ENCODE assay signal across 8 cellular contexts in the genomic region with DNA sequence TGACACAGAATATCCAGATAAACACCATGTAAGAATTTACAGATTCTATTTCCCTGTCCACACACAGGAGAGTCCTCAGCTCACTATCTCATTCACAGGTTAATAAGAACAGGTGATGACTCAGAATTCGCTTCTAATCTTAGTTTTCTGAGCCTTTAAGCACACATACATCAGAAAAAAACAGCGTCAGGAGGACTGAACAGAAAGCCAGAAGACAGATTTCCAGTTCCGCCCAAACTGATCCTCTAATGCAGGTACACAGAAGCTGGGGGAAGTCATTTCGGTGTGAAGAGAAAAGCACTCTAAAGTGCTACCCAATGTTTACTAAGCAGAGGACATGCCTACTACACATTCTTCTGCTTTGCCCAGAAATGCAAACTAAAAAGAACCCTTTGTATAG. TPM values are rescaled to one million over a fixed set of nuclear protein-coding genes. Genes with fewer than 3 reads are reported as not detected.
A peak's percentile ranks its signal among the peaks of the same experiment; 100 is the strongest.
DNase-seq lines count a peak whose midpoint lies in the region; ATAC-seq, FAIRE-seq and TF ChIP-seq lines count a peak whose summit lies in the region.

No MANE protein-coding gene starts in this region.

- H3K4me1 Mint-ChIP-seq in CD4-positive, CD25-positive, alpha-beta regulatory T cell, result peaks cover 30 to 57% (median 50%) of the 10 kb centered on the region in 4 donors

- H3K4me3 ChIP-seq in CD4-positive, CD25-positive, alpha-beta regulatory T cell (ENCODE audit: low read depth, low read length), result peak overlapping the region; percentile 98
- H3K4me3 ChIP-seq in HEK293 (ENCODE audit: low read depth, low read length), result peak overlapping the region; percentile 92
- peak overlapping the region; percentile 73 for H3K4me3 ChIP-seq in K562
- H3K4me3 ChIP-seq in lung, result peak overlapping the region; percentile 67

- peaks cover 60% of the 10 kb centered on the region for H3K79me2 ChIP-seq in K562 (ENCODE audit: control insufficient read depth, insufficient read depth, low read length)

- POLR2A ChIA-PET in HEK293 (lab: Yijun Ruan, JAX) (interaction anchor here (0.8 to 1.2 kb wide), 5 partner anchors 14 to 145 kb away, joined by 3 to 11 read pairs (median 4); partner anchors contain the start of genes ABHD17B and C9orf85), K562 (lab: Yijun Ruan, JAX) (interaction anchor here (0.9 to 1.1 kb wide), 3 partner anchors 19 to 120 kb away, joined by 4 to 5 read pairs (median 5); no protein-coding TSS in a partner anchor)

- H3K36me3 Mint-ChIP-seq in CD4-positive, CD25-positive, alpha-beta regulatory T cell, result no peaks in the 10 kb centered on the region

- ATAC-seq in CD4-positive, CD25-positive, alpha-beta regulatory T cell (ENCODE audit: low read depth in 2 of 2), result peak; percentile 2 to 3
- no peak for ATAC-seq in K562
- ATAC-seq in lung (ENCODE audit: insufficient read depth, low FRiP score), result no peak

- H3K9me1 ChIP-seq in K562 (ENCODE audit: control insufficient read depth, insufficient read depth, low read length), result no peaks in the 10 kb centered on the region

- peaks cover 62% of the 10 kb centered on the region for H3K4me1 ChIP-seq in CD4-positive, CD25-positive, alpha-beta regulatory T cell (ENCODE audit: control insufficient read depth, insufficient read depth, low read length, poor library complexity, severe bottlenecking)
- no peaks in the 10 kb centered on the region for H3K4me1 ChIP-seq in HEK293 (ENCODE audit: control insufficient read depth, insufficient read depth, low read length)
- peaks cover 14 to 18% of the 10 kb centered on the region in 2 experiments; a peak in 4 of 5 replicates for H3K4me1 ChIP-seq in K562 (replicated peaks in 1 of 2; ENCODE audit: control insufficient read depth in 2 of 2, insufficient read depth in 2 of 2, low read length in 2 of 2)
- peaks cover 3 to 7% of the 10 kb centered on the region in 2 donors for H3K4me1 ChIP-seq in lung (ENCODE audit: control insufficient read depth in 2 of 2, insufficient read depth in 2 of 2, low read length in 2 of 2)

- peaks cover 13% of the 10 kb centered on the region for H3K27me3 Mint-ChIP-seq in CD4-positive, CD25-positive, alpha-beta regulatory T cell

- H3K9ac ChIP-seq in K562 (ENCODE audit: insufficient read depth in 1 of 2, low read depth in 2 of 2, low read length in 2 of 2), result no peak overlapping the region

- BruUV-seq in K562 (replicated peaks; lab: Mats Ljungman, UMichigan), result no TSS peak

- no peaks in the 10 kb centered on the region for H4K20me1 ChIP-seq in K562 (replicated peaks; ENCODE audit: control insufficient read depth, insufficient read depth, low read length)

- H3K27me3 ChIP-seq in CD4-positive, CD25-positive, alpha-beta regulatory T cell (ENCODE audit: control insufficient read depth, insufficient read depth, low read length), result no peaks in the 10 kb centered on the region
- H3K27me3 ChIP-seq in K562 (ENCODE audit: control insufficient read depth in 2 of 2, insufficient read depth in 2 of 2, low read length in 2 of 2), result no peaks in the 10 kb centered on the region
- no peaks in the 10 kb centered on the region for H3K27me3 ChIP-seq in lung (ENCODE audit: control insufficient read depth, insufficient read depth)

- H3K27ac ChIP-seq in CD4-positive, CD25-positive, alpha-beta regulatory T cell (ENCODE audit: insufficient read depth, low read length, poor library complexity, severe bottlenecking), result peak overlapping the region; percentile 96
- H3K27ac ChIP-seq in HEK293 (ENCODE audit: extremely low read depth, low read depth, low read length) (no peak overlapping the region), K562 (ENCODE audit: extremely low read depth, low read depth, low read length) (no peak overlapping the region), lung (ENCODE audit: low read depth in 1 of 2, low read length in 1 of 2) (peak overlapping the region in 1 of 2 donors; percentile 39)

- peak in 2 of 3 donors; percentile 52 to 75 for DNase-seq in CD4-positive, CD25-positive, alpha-beta regulatory T cell
- DNase-seq in K562 (ENCODE audit: extremely low read depth in 1 of 4, low spot score in 3 of 4), result no peak
- no peak for DNase-seq in lung (ENCODE audit: low spot score)
- no peak for DNase-seq in H4 (ENCODE audit: low spot score)
- DNase-seq in NCI-H1694 treated with DMSO at 0.1 percent for 48 hours (lab: John Stamatoyannopoulos, UW), result no peak
- DNase-seq in SK-N-DZ (ENCODE audit: low spot score), result no peak
- no peak for DNase-seq in NCI-H2171 (lab: John Stamatoyannopoulos, UW)

- in situ Hi-C loops in K562 (cut with MboI), result no loop called here

- no peak for TF ChIP-seq POLR2A in K562 (conservative IDR thresholded peaks at IDR 0.05)

- H3K27ac Mint-ChIP-seq in CD4-positive, CD25-positive, alpha-beta regulatory T cell, result peak overlapping the region; percentile 94 to 99 (median 98)

- FAIRE-seq in K562 (lab: Jason Lieb, UNC), result peak; percentile 32

- H3K4me2 ChIP-seq in K562 (ENCODE audit: insufficient read depth, low read length), result peak overlapping the region; percentile 84

- no peaks in the 10 kb centered on the region for H3K9me3 ChIP-seq in CD4-positive, CD25-positive, alpha-beta regulatory T cell (ENCODE audit: control insufficient read depth in 2 of 2, low read length in 2 of 2)
- no peaks in the 10 kb centered on the region for H3K9me3 ChIP-seq in HEK293 (ENCODE audit: control insufficient read depth, insufficient read depth, low read depth, low read length)
- no peaks in the 10 kb centered on the region for H3K9me3 ChIP-seq in K562 (replicated peaks; ENCODE audit: control insufficient read depth, insufficient read depth, low read depth, low read length)
- H3K9me3 ChIP-seq in lung (ENCODE audit: control insufficient read depth in 2 of 2, insufficient read depth in 1 of 2, low read length in 1 of 2), result no peaks in the 10 kb centered on the region

- CTCF ChIA-PET in HEK293 (lab: Yijun Ruan, JAX), result interaction anchor here (0.5 to 4.9 kb wide), 9 partner anchors 40 to 835 kb away, joined by 3 to 40 read pairs (median 3); no protein-coding TSS in a partner anchor
- CTCF ChIA-PET in K562 (lab: Yijun Ruan, JAX; ENCODE audit: low intra/inter-chr PET ratio), result no interaction called here

- no peak overlapping the region for H2AFZ ChIP-seq in K562 (ENCODE audit: low read depth, low read length)

- peaks cover 3% of the 10 kb centered on the region for H3K36me3 ChIP-seq in CD4-positive, CD25-positive, alpha-beta regulatory T cell (ENCODE audit: control insufficient read depth, insufficient read depth, low read length)
- H3K36me3 ChIP-seq in HEK293 (ENCODE audit: control insufficient read depth in 2 of 2, insufficient read depth in 1 of 2, low read length in 2 of 2), result no peaks in the 10 kb centered on the region
- H3K36me3 ChIP-seq in K562 (ENCODE audit: control insufficient read depth, insufficient read depth, low read length), result no peaks in the 10 kb centered on the region
- H3K36me3 ChIP-seq in lung (ENCODE audit: control insufficient read depth in 2 of 2, insufficient read depth in 2 of 2, low read length in 2 of 2), result no peaks in the 10 kb centered on the region

- intact Hi-C loops in K562 (cut with micrococcal nuclease), result loop anchor here (10.0 kb wide), 1 partner anchor 312 kb away; no protein-coding TSS in a partner anchor

- no peak for TF ChIP-seq CTCF in HEK293 (tag by site-specific recombination; IDR thresholded peaks at IDR 0.05)
- no peak for TF ChIP-seq CTCF in K562 (IDR thresholded peaks at IDR 0.05 in 2 of 3, conservative IDR thresholded peaks at IDR 0.05 in 1 of 3; ENCODE audit: insufficient read depth in 2 of 3, low read depth in 1 of 3, low read length in 3 of 3)
- TF ChIP-seq CTCF in lung (IDR thresholded peaks at IDR 0.05; ENCODE audit: control extremely low read depth, extremely low read depth), result no peak

- H3K9me3 Mint-ChIP-seq in CD4-positive, CD25-positive, alpha-beta regulatory T cell, result no peaks in the 10 kb centered on the region

- no peak for TF ChIP-seq RAD21 in K562 (CRISPR knock-in tag; conservative IDR thresholded peaks at IDR 0.05 in 1 of 2, IDR thresholded peaks at IDR 0.05 in 1 of 2)

- 32% methylated on average over 3 of the region's 4 CpGs for WGBS in K562 (ENCODE audit: insufficient coverage, low coverage, missing lambda C conversion rate)
- 40 to 52% methylated on average over 4 of the region's 4 CpGs for WGBS in lung, 2 donors

- peak overlapping the region; percentile 93 to 99 (median 97) for H3K4me3 Mint-ChIP-seq in CD4-positive, CD25-positive, alpha-beta regulatory T cell

- TF ChIP-seq EP300 in K562 (IDR thresholded peaks at IDR 0.05; ENCODE audit: low read length), result no peak

TF ChIP-seq in K562, 482 proteins besides CTCF, POLR2A, EP300 and RAD21 (continues in another document):
- TF ChIP-seq GABPB1 (CRISPR knock-in tag; IDR thresholded peaks at IDR 0.05), result no peak

RNA-seq across cellular contexts. Expression of gene CEMIP2, which starts 1.6 kb away (rescaled TPM):
- 407 TPM for total RNA-seq in CD4-positive, CD25-positive, alpha-beta regulatory T cell
- 10 to 100 TPM; 25.8 to 29.0 (median 27.9) TPM for polyA plus RNA-seq in CD4-positive, CD25-positive, alpha-beta regulatory T cell
- total RNA-seq in K562 (2011; cell fraction: chromatin; rRNA removed; ENCODE audit: low replicate concordance), result 125 and 149 TPM in 2 replicates
- 48.0 and 84.4 TPM in 2 replicates for total RNA-seq in K562 (2011; cell fraction: nucleolus; rRNA removed)
- 87.5 and 104 TPM in 2 replicates for total RNA-seq in K562 (2011; cell fraction: nucleoplasm; rRNA removed)
- total RNA-seq in K562 (2014; rRNA removed) (8.2 and 12.2 TPM in 2 replicates), K562 (2014; rRNA removed; fragmentation: Illumina TruSeq; extraction: Trizol) (13.6 and 15.8 TPM in 2 replicates), K562 (2015; rRNA removed; fragmentation: Illumina TruSeq; extraction: Trizol) (14.2 and 14.4 TPM in 2 replicates), K562 (2021) (12.7 and 15.8 TPM in 2 replicates), lung (100 to 1,000 TPM in 1 of 2 donors, 10 to 100 TPM in 1; 90.3 to 150 TPM)
- polyA plus RNA-seq in K562 (2011; rRNA removed) (26.3 and 29.9 TPM in 2 replicates), K562 (2014; fragmentation: Illumina TruSeq; extraction: Trizol) (14.7 and 15.4 TPM in 2 replicates), K562 (2014; fragmentation: Nextera tagmentation; extraction: Ambion mirVana) (1 to 10 TPM; 5.4 to 5.9 TPM), K562 (2014; rRNA removed) (9.9 and 10.3 TPM in 2 replicates), lung (10 to 100 TPM; 37.3 to 89.5 TPM)
- 18.2 and 27.8 TPM in 2 replicates for polyA plus RNA-seq in K562 (2011; cell fraction: cytosol; rRNA removed)
- 29.7 and 36.2 TPM in 2 replicates for polyA plus RNA-seq in K562 (2011; cell fraction: nucleus; rRNA removed)
- 21.0 and 30.6 TPM in 2 replicates for polyA plus RNA-seq in K562 (2012)
- polyA minus RNA-seq in K562 (2011; rRNA and poly(A)+ RNA removed), result 51.8 and 52.9 TPM in 2 replicates
- 23.4 and 23.6 TPM in 2 replicates for polyA minus RNA-seq in K562 (2011; cell fraction: cytosol; rRNA and poly(A)+ RNA removed)
- 33.5 and 48.8 TPM in 2 replicates for polyA minus RNA-seq in K562 (2011; cell fraction: nucleus; rRNA and poly(A)+ RNA removed)
- 27.5 and 33.4 TPM in 2 replicates for total RNA-seq in H4 (2014; rRNA removed; shearing (Covaris generic))
- polyA plus RNA-seq in SK-N-DZ (2014; cell fraction: cytosol; rRNA removed), result 8.0 and 12.0 TPM in 2 replicates
- polyA plus RNA-seq in SK-N-DZ (2014; cell fraction: nucleus; rRNA removed), result 3.9 and 6.3 TPM in 2 replicates

Comparison
In these comparisons a context has a peak if more than half of its experiments do, and no peak if none do; other contexts are left out.
1. ATAC-seq: peak in CD4-positive, CD25-positive, alpha-beta regulatory T cell (2 of 2); none in K562 (single experiment) and lung (single experiment).
2. DNase-seq: peak in CD4-positive, CD25-positive, alpha-beta regulatory T cell (2 of 3); none in K562 (0 of 4), lung (single experiment), H4 (single experiment), NCI-H1694 treated with DMSO at 0.1 percent for 48 hours (single experiment), SK-N-DZ (single experiment) and NCI-H2171 (single experiment).
3. Peak in every context shown above with its lines, with median percentiles within 50 percentile points of each other: H3K4me3 ChIP-seq.